In the genomic region with DNA sequence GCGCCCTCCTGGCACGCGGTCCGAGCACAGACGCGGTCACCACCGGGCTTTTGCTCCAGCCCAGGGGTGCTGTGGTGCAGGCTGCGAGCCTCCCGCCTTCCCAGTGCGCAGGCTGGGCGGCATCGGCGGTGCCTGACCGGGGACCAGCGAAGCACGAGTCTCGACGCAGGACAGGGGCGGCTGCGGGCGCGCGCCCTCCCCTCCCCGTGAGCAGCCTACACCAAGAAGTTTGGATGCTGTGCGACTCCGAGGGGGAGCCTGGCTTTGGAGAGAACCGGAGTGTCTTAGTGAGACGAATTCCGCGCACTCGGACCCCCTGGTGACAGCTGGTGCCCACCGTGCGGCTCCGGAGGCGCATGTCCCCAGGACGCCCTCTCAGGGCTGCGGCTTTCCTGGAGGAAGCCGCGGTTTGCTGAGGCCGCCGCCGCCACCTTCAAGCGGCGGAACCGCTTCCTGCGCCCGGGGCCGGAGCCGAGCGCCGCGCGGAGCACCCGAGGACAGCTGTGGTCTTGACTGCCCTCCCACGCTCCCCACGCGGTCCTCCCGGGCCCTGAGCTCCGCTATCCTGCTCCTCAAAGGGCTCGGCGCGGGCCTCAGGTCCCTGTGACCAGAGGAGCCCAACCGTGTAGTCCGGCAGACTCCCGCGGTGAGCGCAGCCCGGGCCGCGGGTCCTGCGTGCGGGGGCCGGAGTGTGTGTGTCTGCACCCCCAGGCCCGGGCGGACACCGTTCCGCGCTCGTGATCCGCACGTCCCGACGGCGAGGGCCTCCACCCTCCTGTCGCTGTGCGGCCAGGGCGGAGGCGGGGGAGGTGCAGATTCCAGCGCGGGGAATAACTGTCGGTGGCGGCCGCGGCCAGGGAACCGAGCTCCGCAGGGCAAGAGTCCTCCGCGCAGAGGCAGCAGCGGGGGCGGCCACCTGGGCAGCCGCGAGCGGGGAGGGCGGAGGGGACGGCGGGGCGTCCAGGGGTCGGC, we compare ENCODE assay signal across 15 cellular contexts. TPM values are rescaled to one million over a fixed set of nuclear protein-coding genes. Genes with fewer than 3 reads are reported as not detected.
DNase-seq lines count a peak whose midpoint lies in the region; ATAC-seq, FAIRE-seq and TF ChIP-seq lines count a peak whose summit lies in the region.
"Had no signal": no experiment of that assay in that cellular context is flagged by ENCODE, and none has a peak within 500 bp of the region (broad histone marks: within the 10 kb centered on the region; RNA-seq: fewer than 3 reads in every experiment).

No MANE protein-coding gene starts in this region.

- no peaks in the 10 kb centered on the region for H3K9me3 Mint-ChIP-seq in activated CD4-positive, alpha-beta T cell treated with anti-CD3 and anti-CD28 coated beads, Interleukin-2, amount 10 ng/mL, durations not matched to agents 24 days and 14 days
- no peaks in the 10 kb centered on the region for H3K9me3 Mint-ChIP-seq in HFFc6
- H3K9me3 Mint-ChIP-seq: activated CD8-positive, alpha-beta T cell treated with anti-CD3 and anti-CD28 coated beads for 36 hours had no signal

- H3K4me3 Mint-ChIP-seq in activated CD4-positive, alpha-beta T cell treated with anti-CD3 and anti-CD28 coated beads, Interleukin-2, amount 10 ng/mL, durations not matched to agents 24 days and 14 days, result no peak overlapping the region
- no peak overlapping the region for H3K4me3 Mint-ChIP-seq in HFFc6
- H3K4me3 Mint-ChIP-seq: activated CD8-positive, alpha-beta T cell treated with anti-CD3 and anti-CD28 coated beads for 36 hours; activated naive CD8-positive, alpha-beta T cell; naive B cell had no signal

- H3K27ac ChIP-seq in Panc1 (ENCODE audit: low read length), result no peak overlapping the region
- H3K27ac ChIP-seq in psoas muscle, result no peak overlapping the region
- no peak overlapping the region for H3K27ac ChIP-seq in SJCRH30

- POLR2A ChIA-PET in Panc1 (lab: Charles Lee), result interaction anchor here (0.6 to 0.7 kb wide), 2 partner anchors 921 to 1293 kb away, joined by 3 to 7 read pairs; no protein-coding TSS in a partner anchor

- TF ChIP-seq POLR2A in GM12892 (IDR thresholded peaks at IDR 0.05; ENCODE audit: low read depth, low read length), result no peak

- intact Hi-C loops in activated CD4-positive, alpha-beta T cell treated with anti-CD3 and anti-CD28 coated beads, Interleukin-2, amount 10 ng/mL, durations not matched to agents 24 days and 14 days (cut with micrococcal nuclease), result loop anchor here (5.0 kb wide), 2 partner anchors 115 to 180 kb away; partner anchors contain the start of gene FGF19
- intact Hi-C loops in Panc1 (cut with micrococcal nuclease; ENCODE audit: unreplicated experiment) (no loop called here), left ventricle myocardium superior (cut with micrococcal nuclease) (no loop called here), psoas muscle (cut with DNase I) (no loop called here)

- peak; percentile 57 for DNase-seq in activated CD4-positive, alpha-beta T cell treated with anti-CD3 and anti-CD28 coated beads, Interleukin-2, amount 10 ng/mL, durations not matched to agents 24 days and 14 days
- DNase-seq in activated CD4-positive, alpha-beta T cell treated with anti-CD3 and anti-CD28 coated beads, Interleukin-2, amount 50 U/mL, for 1 hour, result no peak
- DNase-seq in Panc1 (ENCODE audit: low read depth, low spot score) (no peak), left ventricle myocardium superior (no peak), psoas muscle (no peak), HFFc6 (no peak), GM12892 (ENCODE audit: insufficient read length) (no peak), SJCRH30 (no peak)
- DNase-seq: activated CD8-positive, alpha-beta T cell treated with anti-CD3 and anti-CD28 coated beads for 36 hours; effector CD8-positive, alpha-beta T cell; GDM1; HCEC 1CT; naive B cell; NCI-H1105 had no signal

- TF ChIP-seq CTCF in Panc1 (IDR thresholded peaks at IDR 0.05) (no peak), psoas muscle (IDR thresholded peaks at IDR 0.05) (no peak), HFFc6 (IDR thresholded peaks at IDR 0.05) (no peak)

- BruUV-seq in Panc1 (replicated peaks; lab: Mats Ljungman, UMichigan), result no TSS peak

- H3K4me1 Mint-ChIP-seq in activated CD4-positive, alpha-beta T cell treated with anti-CD3 and anti-CD28 coated beads, Interleukin-2, amount 10 ng/mL, durations not matched to agents 24 days and 14 days, result peaks cover 2% of the 10 kb centered on the region
- no peaks in the 10 kb centered on the region for H3K4me1 Mint-ChIP-seq in HFFc6 (ENCODE audit: low read depth)

- CTCF ChIA-PET in Panc1 (lab: Charles Lee), result interaction anchor here (0.5 kb wide), 1 partner anchor 33 kb away, joined by 6 read pairs; no protein-coding TSS in a partner anchor

- H3K36me3 ChIP-seq in Panc1 (ENCODE audit: control insufficient read depth, insufficient read depth, low read length) (no peaks in the 10 kb centered on the region), psoas muscle (ENCODE audit: insufficient read depth in 1 of 2, low read depth in 1 of 2) (no peaks in the 10 kb centered on the region), SJCRH30 (no peaks in the 10 kb centered on the region)

- in situ Hi-C loops in Panc1 (cut with HindIII; ENCODE audit: low pct_unique_long_range_greater_than_20kb, low sequenced_read_pairs), result no loop called here

- no peaks in the 10 kb centered on the region for H3K9me3 ChIP-seq in Panc1 (ENCODE audit: control insufficient read depth, insufficient read depth, low read depth, low read length)
- no peaks in the 10 kb centered on the region for H3K9me3 ChIP-seq in psoas muscle
- H3K9me3 ChIP-seq in SJCRH30 (replicated peaks), result no peaks in the 10 kb centered on the region

- H3K27ac Mint-ChIP-seq in activated CD4-positive, alpha-beta T cell treated with anti-CD3 and anti-CD28 coated beads, Interleukin-2, amount 10 ng/mL, durations not matched to agents 24 days and 14 days, result no peak overlapping the region
- no peak overlapping the region for H3K27ac Mint-ChIP-seq in HFFc6
- H3K27ac Mint-ChIP-seq: activated CD8-positive, alpha-beta T cell treated with anti-CD3 and anti-CD28 coated beads for 36 hours; activated naive CD8-positive, alpha-beta T cell; naive B cell had no signal

- peak; percentile 69 for ATAC-seq in Panc1
- peak; percentile 63 for ATAC-seq in left ventricle myocardium superior
- no peak for ATAC-seq in psoas muscle
- ATAC-seq: activated CD8-positive, alpha-beta T cell treated with anti-CD3 and anti-CD28 coated beads for 36 hours had no signal

- WGBS in psoas muscle, 3 donors, result 1% methylated on average over 93 to 108 of the region's 108 CpGs

- FAIRE-seq in GM12892 (lab: Jason Lieb, UNC), result no peak

- H3K27me3 ChIP-seq in Panc1 (ENCODE audit: control insufficient read depth, insufficient read depth, low read length), result peaks cover 20% of the 10 kb centered on the region
- H3K27me3 ChIP-seq in psoas muscle (ENCODE audit: insufficient read depth in 3 of 3, low read length in 2 of 3), result peaks cover 6 to 69% (median 38%) of the 10 kb centered on the region in 3 donors
- 0 out of 2 replicates have a peak, but pooled peaks cover 2% of the 10 kb centered on the region for H3K27me3 ChIP-seq in SJCRH30

- no peaks in the 10 kb centered on the region for H3K36me3 Mint-ChIP-seq in activated CD4-positive, alpha-beta T cell treated with anti-CD3 and anti-CD28 coated beads, Interleukin-2, amount 10 ng/mL, durations not matched to agents 24 days and 14 days (ENCODE audit: low read depth)
- no peaks in the 10 kb centered on the region for H3K36me3 Mint-ChIP-seq in HFFc6 (ENCODE audit: low read depth)
- H3K36me3 Mint-ChIP-seq: activated naive CD8-positive, alpha-beta T cell had no signal

- H3K4me3 ChIP-seq in Panc1 (ENCODE audit: low read depth in 2 of 2, low read length in 2 of 2), result peak overlapping the region; percentile 38 to 46
- H3K4me3 ChIP-seq in psoas muscle, result peak overlapping the region; percentile 2
- no peak overlapping the region for H3K4me3 ChIP-seq in SJCRH30

- H3K4me1 ChIP-seq in Panc1 (ENCODE audit: control insufficient read depth, insufficient read depth, low read length) (peaks cover 5% of the 10 kb centered on the region), psoas muscle (no peaks in the 10 kb centered on the region), SJCRH30 (no peaks in the 10 kb centered on the region)

- H3K27me3 Mint-ChIP-seq in activated CD4-positive, alpha-beta T cell treated with anti-CD3 and anti-CD28 coated beads, Interleukin-2, amount 10 ng/mL, durations not matched to agents 24 days and 14 days, result peaks cover 33% of the 10 kb centered on the region
- peaks cover 28% of the 10 kb centered on the region for H3K27me3 Mint-ChIP-seq in HFFc6 (ENCODE audit: insufficient read depth)

RNA-seq across cellular contexts. Expression of gene FGF3, which starts 1.7 kb away (rescaled TPM):
- total RNA-seq in activated CD4-positive, alpha-beta T cell treated with anti-CD3 and anti-CD28 coated beads, Interleukin-2, amount 10 ng/mL, durations not matched to agents 24 days and 14 days, result not detected in 2 replicates
- total RNA-seq in Panc1 (2021; ENCODE audit: unreplicated experiment), result not detected
- not detected for polyA plus RNA-seq in Panc1 (2012; ENCODE audit: insufficient read length)
- not detected for total RNA-seq in left ventricle myocardium superior
- total RNA-seq in psoas muscle, result not detected
- not detected for polyA plus RNA-seq in psoas muscle
- not detected for total RNA-seq in HFFc6 (2021; fragmentation: NEBNext Ultra II Directional; extraction: Animal tissue kit (Norgen Biotek cat#: 25700))
- polyA plus RNA-seq in GM12892 (2012; ENCODE audit: missing spikeins), result not detected
- not detected in 2 replicates for total RNA-seq in SJCRH30 (2014; rRNA removed; shearing (Covaris generic))
- total RNA-seq: activated CD8-positive, alpha-beta T cell treated with anti-CD3 and anti-CD28 coated beads for 36 hours had no signal

RNA-seq across cellular contexts. Expression of gene FGF4, which starts 42.4 kb away (rescaled TPM):
- total RNA-seq in activated CD4-positive, alpha-beta T cell treated with anti-CD3 and anti-CD28 coated beads, Interleukin-2, amount 10 ng/mL, durations not matched to agents 24 days and 14 days, result not detected in 2 replicates
- total RNA-seq in Panc1 (2021; ENCODE audit: unreplicated experiment), result not detected
- polyA plus RNA-seq in Panc1 (2012; ENCODE audit: insufficient read length), result not detected
- total RNA-seq in left ventricle myocardium superior, result not detected
- total RNA-seq in psoas muscle, result not detected
- polyA plus RNA-seq in psoas muscle, result not detected
- total RNA-seq in HFFc6 (2021; fragmentation: NEBNext Ultra II Directional; extraction: Animal tissue kit (Norgen Biotek cat#: 25700)), result not detected
- polyA plus RNA-seq in GM12892 (2012; ENCODE audit: missing spikeins), result not detected
- total RNA-seq in SJCRH30 (2014; rRNA removed; shearing (Covaris generic)), result not detected in 2 replicates
- total RNA-seq: activated CD8-positive, alpha-beta T cell treated with anti-CD3 and anti-CD28 coated beads for 36 hours had no signal

Comparison
In these comparisons a context has a peak if more than half of its experiments do, and no peak if none do; other contexts are left out.
1. ATAC-seq: peak in Panc1 (single experiment) and left ventricle myocardium superior (single experiment); none in psoas muscle (0 of 4).